ENCODE assay signal across 13 cellular contexts in genomic region chr18:21826196-21826595, GRCh38.
DNase-seq lines count a peak whose midpoint lies in the region; ATAC-seq and TF ChIP-seq lines count a peak whose summit lies in the region.
"Had no signal": no experiment of that assay in that cellular context is flagged by ENCODE, and none has a peak within 500 bp of the region (broad histone marks: within the 10 kb centered on the region; RNA-seq: fewer than 3 reads in every experiment).

No MANE protein-coding gene starts in this region.

- DNase-seq in AG09319 (ENCODE audit: extremely low read depth, low read depth) (peak; percentile 8), MM.1S (peak; percentile 73), epithelial cell of esophagus (ENCODE audit: low read depth) (peak; percentile 85), left lung (no peak), DMS 273 (lab: John Stamatoyannopoulos, UW; ENCODE audit: unreplicated experiment) (no peak)
- DNase-seq: nephron progenitor cell; stimulated activated CD4-positive, alpha-beta T cell treated with anti-CD3 and anti-CD28 coated beads, Interleukin-2, amount 100 ng/mL, for 48 hours had no signal

- no peaks in the 10 kb centered on the region for H3K9me2 ChIP-seq in MM.1S (replicated peaks; ENCODE audit: insufficient read depth, low read length)

- peak overlapping the region; percentile 66 for H3K4me2 ChIP-seq in MM.1S (ENCODE audit: low read depth, low read length)
- H3K4me2 ChIP-seq: BLaER1 had no signal

- peaks cover 18% of the 10 kb centered on the region for H3F3A ChIP-seq in MM.1S (ENCODE audit: insufficient read depth, low read length)

- no peaks in the 10 kb centered on the region for H3K27me3 ChIP-seq in MM.1S (replicated peaks; ENCODE audit: insufficient read depth, low read length)
- no peaks in the 10 kb centered on the region for H3K27me3 ChIP-seq in left lung
- H3K27me3 ChIP-seq: BLaER1, SJSA1 had no signal

- H3K27ac ChIP-seq in MM.1S (ENCODE audit: low read length) (peak overlapping the region; percentile 73), left lung (no peak overlapping the region)
- H3K27ac ChIP-seq: BLaER1, SJSA1 had no signal

- peaks cover 3% of the 10 kb centered on the region; the same call in 1 of the 2 replicates for H3K79me2 ChIP-seq in MM.1S (ENCODE audit: low read length)

- no peaks in the 10 kb centered on the region for H4K20me1 ChIP-seq in MM.1S (ENCODE audit: insufficient read depth, low read length)
- H4K20me1 ChIP-seq: BLaER1 had no signal

- no peak for TF ChIP-seq CTCF in AG09319 (IDR thresholded peaks at IDR 0.05; ENCODE audit: low read depth, low read length)
- TF ChIP-seq CTCF in MM.1S (IDR thresholded peaks at IDR 0.05; ENCODE audit: low read length) = no peak
- no peak for TF ChIP-seq CTCF in epithelial cell of esophagus (IDR thresholded peaks at IDR 0.05; ENCODE audit: insufficient read depth, low read depth, low read length, missing control alignments)
- no peak for TF ChIP-seq CTCF in left lung (IDR thresholded peaks at IDR 0.05)

- intact Hi-C loops in left lung (cut with DNase I) = no loop called here

- peak overlapping the region; percentile 40 for H3K4me3 ChIP-seq in MM.1S (ENCODE audit: low read length)
- H3K4me3 ChIP-seq in epithelial cell of esophagus (ENCODE audit: low read length) = no peak overlapping the region
- H3K4me3 ChIP-seq in left lung = no peak overlapping the region
- H3K4me3 ChIP-seq: BLaER1, SJSA1 had no signal

- H3K36me3 ChIP-seq in MM.1S (replicated peaks; ENCODE audit: insufficient read depth, low read length) (no peaks in the 10 kb centered on the region), left lung (peaks cover 0 to 8% of the 10 kb centered on the region in 2 donors)
- H3K36me3 ChIP-seq: SJSA1 had no signal

- no peaks in the 10 kb centered on the region for H3K9me3 ChIP-seq in MM.1S (replicated peaks; ENCODE audit: insufficient read depth, low read length)
- no peaks in the 10 kb centered on the region for H3K9me3 ChIP-seq in left lung
- H3K9me3 ChIP-seq: BLaER1, SJSA1 had no signal

- ATAC-seq in left lung = peak; percentile 18
- ATAC-seq in HG02571 (IDR thresholded peaks at IDR 0.05; ENCODE audit: unreplicated experiment) = no peak
- no peak for ATAC-seq in HG03442 (IDR thresholded peaks at IDR 0.05; ENCODE audit: unreplicated experiment)
- ATAC-seq in HG03196 (IDR thresholded peaks at IDR 0.05; ENCODE audit: unreplicated experiment) = no peak
- ATAC-seq: activated CD4-positive, CD25-positive, alpha-beta regulatory T cell treated with anti-CD3 and anti-CD28 coated beads, Interleukin-2, amount 50 U/mL, for 24 hours had no signal

- H3K4me1 ChIP-seq in MM.1S (ENCODE audit: low read length) (peaks cover 24% of the 10 kb centered on the region), left lung (no peaks in the 10 kb centered on the region)
- H3K4me1 ChIP-seq: BLaER1, SJSA1 had no signal

- peak overlapping the region; percentile 38; the same call in 1 of the 2 replicates for H3K9ac ChIP-seq in MM.1S (ENCODE audit: low read length)
- H3K9ac ChIP-seq: BLaER1 had no signal

- no peak overlapping the region for H2AFZ ChIP-seq in MM.1S (ENCODE audit: low read length)

Comparison
In these comparisons a context has a peak if more than half of its experiments do, and no peak if none do; other contexts are left out.
1. DNase-seq: peak in AG09319 (single experiment), MM.1S (single experiment) and epithelial cell of esophagus (single experiment); none in left lung (0 of 2) and DMS 273 (single experiment).